Comparison of ENCODE assay signal across 18 cellular contexts in the genomic region with DNA sequence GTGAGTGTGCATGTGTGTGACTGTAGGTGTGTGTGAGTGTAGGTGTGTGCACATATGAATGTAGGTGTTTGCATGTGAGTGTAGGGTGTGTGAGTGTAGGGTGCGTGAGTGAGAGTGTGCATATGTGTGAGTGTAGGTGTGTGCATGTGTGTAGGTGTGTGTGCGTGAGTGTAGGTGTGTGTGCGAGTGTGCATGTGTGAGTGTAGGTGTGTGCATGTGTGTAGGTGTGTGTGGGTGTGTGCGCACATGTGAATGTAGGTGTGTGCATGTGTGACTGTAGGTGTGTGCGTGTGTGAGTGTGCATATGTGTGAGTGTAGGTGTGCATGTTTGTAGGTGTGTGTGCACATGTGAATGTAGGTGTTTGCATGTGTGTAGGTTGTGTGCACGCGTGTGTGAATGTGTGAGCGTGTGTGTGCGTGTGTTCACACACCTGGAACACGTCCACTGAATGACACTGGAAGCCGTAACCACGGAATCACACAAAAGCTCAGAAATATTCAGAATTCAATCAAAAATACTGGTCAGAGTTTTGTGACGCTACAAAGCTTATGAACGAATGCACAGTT. TPM values are rescaled to one million over a fixed set of nuclear protein-coding genes. Genes with fewer than 3 reads are reported as not detected.
A peak's percentile ranks its signal among the peaks of the same experiment; 100 is the strongest.
DNase-seq lines count a peak whose midpoint lies in the region; ATAC-seq, FAIRE-seq and TF ChIP-seq lines count a peak whose summit lies in the region.
"Had no signal": no experiment of that assay in that cellular context is flagged by ENCODE, and none has a peak within 500 bp of the region (broad histone marks: within the 10 kb centered on the region; RNA-seq: fewer than 3 reads in every experiment).

No MANE protein-coding gene starts in this region.

- no peaks in the 10 kb centered on the region for H4K20me1 ChIP-seq in DOHH2 (ENCODE audit: control insufficient read depth, insufficient read depth, low read depth, low read length)
- no peaks in the 10 kb centered on the region for H4K20me1 ChIP-seq in HepG2 (ENCODE audit: insufficient read depth, low read length)

- H3K4me2 ChIP-seq in DOHH2 (ENCODE audit: low read length) = peak overlapping the region; percentile 50
- H3K4me2 ChIP-seq in HepG2 (ENCODE audit: low read depth, low read length) = no peak overlapping the region
- H3K4me2 ChIP-seq: A549 had no signal

- FAIRE-seq in HepG2 (lab: Jason Lieb, UNC) = no peak
- FAIRE-seq: A549 had no signal

- no peaks in the 10 kb centered on the region for H3K27me3 Mint-ChIP-seq in progenitor cell of endocrine pancreas
- peaks cover 3% of the 10 kb centered on the region for H3K27me3 Mint-ChIP-seq in activated naive CD4-positive, alpha-beta T cell treated with anti-CD3 and anti-CD28 coated beads for 36 hours (ENCODE audit: low read depth)
- H3K27me3 Mint-ChIP-seq: CD4-positive, alpha-beta T cell had no signal

- H3K79me2 ChIP-seq in DOHH2 (ENCODE audit: control insufficient read depth, low read length) = no peaks in the 10 kb centered on the region
- no peaks in the 10 kb centered on the region for H3K79me2 ChIP-seq in HepG2 (ENCODE audit: insufficient read depth, low read length)

- H3K4me1 Mint-ChIP-seq in progenitor cell of endocrine pancreas (ENCODE audit: low read depth) = no peaks in the 10 kb centered on the region
- H3K4me1 Mint-ChIP-seq in activated naive CD4-positive, alpha-beta T cell treated with anti-CD3 and anti-CD28 coated beads for 36 hours (ENCODE audit: low read depth) = no peaks in the 10 kb centered on the region

- no peaks in the 10 kb centered on the region for H3K9me3 ChIP-seq in DOHH2 (ENCODE audit: control insufficient read depth, insufficient read depth, low read length)
- H3K9me3 ChIP-seq in HepG2 (ENCODE audit: low read length) = no peaks in the 10 kb centered on the region
- H3K9me3 ChIP-seq in left lung = no peaks in the 10 kb centered on the region
- H3K9me3 ChIP-seq: A549, HAP-1 had no signal

- TF ChIP-seq RAD21 in HepG2 (CRISPR knock-in tag; IDR thresholded peaks at IDR 0.05) = no peak

- H3K4me3 ChIP-seq in DOHH2 (ENCODE audit: low read length) (peak overlapping the region; percentile 9; the same call in 1 of the 2 replicates), HepG2 (replicated peaks in 1 of 3; ENCODE audit: insufficient read depth in 1 of 3, low read depth in 2 of 3, low read length in 3 of 3) (no peak overlapping the region), left lung (no peak overlapping the region)
- H3K4me3 ChIP-seq: A549, HAP-1 had no signal

- no TSS peak for BruUV-seq in HepG2 (replicated peaks; lab: Mats Ljungman, UMichigan)

- TF ChIP-seq CTCF in DOHH2 (IDR thresholded peaks at IDR 0.05; ENCODE audit: low read depth, low read length, poor library complexity, severe bottlenecking) (no peak), RWPE1 (conservative IDR thresholded peaks at IDR 0.05; ENCODE audit: low read depth) (no peak), HepG2 (CRISPR knock-in tag; IDR thresholded peaks at IDR 0.05) (no peak), progenitor cell of endocrine pancreas (IDR thresholded peaks at IDR 0.05; ENCODE audit: unreplicated experiment) (no peak), left lung (IDR thresholded peaks at IDR 0.05) (no peak), GM13977 (IDR thresholded peaks at IDR 0.05; ENCODE audit: extremely low read depth, insufficient read depth, missing control alignments) (no peak)

- TF ChIP-seq EP300 in HepG2 (IDR thresholded peaks at IDR 0.05; ENCODE audit: low read depth in 2 of 2, low read length in 2 of 2) (no peak), HepG2 (CRISPR knock-in tag; IDR thresholded peaks at IDR 0.05; ENCODE audit: borderline replicate concordance) (no peak)

- H3K9ac ChIP-seq in HepG2 (ENCODE audit: insufficient read depth, low read depth, low read length) = no peak overlapping the region

- CTCF ChIA-PET in RWPE1 (lab: Yijun Ruan, JAX) = no interaction called here
- CTCF ChIA-PET in HepG2 (lab: Yijun Ruan, JAX; ENCODE audit: low intra/inter-chr PET ratio, low total read pairs) = no interaction called here
- CTCF ChIA-PET in activated naive CD4-positive, alpha-beta T cell treated with anti-CD3 and anti-CD28 coated beads for 36 hours (lab: Charles Lee) = no interaction called here

- H3K27me3 ChIP-seq in DOHH2 (ENCODE audit: control insufficient read depth, low read length) (no peaks in the 10 kb centered on the region), HepG2 (ENCODE audit: control insufficient read depth in 1 of 2, insufficient read depth in 2 of 2, low read length in 2 of 2) (no peaks in the 10 kb centered on the region), left lung (no peaks in the 10 kb centered on the region)

- no peak for TF ChIP-seq POLR2A in HepG2 (IDR thresholded peaks at IDR 0.05; ENCODE audit: insufficient read depth in 1 of 2, low read depth in 2 of 2, low read length in 2 of 2)

- H2AFZ ChIP-seq in HepG2 (ENCODE audit: low read length) = no peak overlapping the region

- ATAC-seq in HepG2 (no peak), HG02588 (IDR thresholded peaks at IDR 0.05; ENCODE audit: unreplicated experiment) (no peak), left lung (no peak)
- ATAC-seq: A549 had no signal

- peaks cover 11% of the 10 kb centered on the region for H3K36me3 Mint-ChIP-seq in progenitor cell of endocrine pancreas (ENCODE audit: insufficient read depth)
- no peaks in the 10 kb centered on the region for H3K36me3 Mint-ChIP-seq in activated naive CD4-positive, alpha-beta T cell treated with anti-CD3 and anti-CD28 coated beads for 36 hours (ENCODE audit: low read depth)

- DNase-seq in RWPE1 (ENCODE audit: low spot score) (no peak), HepG2 (ENCODE audit: low spot score) (no peak), progenitor cell of endocrine pancreas (ENCODE audit: low spot score, unreplicated experiment) (no peak), left lung (no peak), GM13977 (ENCODE audit: low spot score) (no peak)
- DNase-seq in activated naive CD4-positive, alpha-beta T cell treated with anti-CD3 and anti-CD28 coated beads for 36 hours = no peak
- DNase-seq: Calu3; CD4-positive, alpha-beta T cell; DND-41; GF-D8; KG1; NCI-H1092; NCI-H2227 treated with DMSO at 0.1 percent for 48 hours; NCI-H524 treated with DMSO at 0.1 percent for 48 hours had no signal

- H3K27ac ChIP-seq in DOHH2 (ENCODE audit: low read depth, low read length) (no peak overlapping the region), RWPE1 (peak overlapping the region; percentile 70), HepG2 (ENCODE audit: extremely low read length, insufficient read depth, low read length) (no peak overlapping the region), left lung (no peak overlapping the region)
- H3K27ac ChIP-seq: A549 had no signal

- intact Hi-C loops in HepG2 (cut with micrococcal nuclease; ENCODE audit: unreplicated experiment) (no loop called here), left lung (cut with DNase I) (no loop called here)
- intact Hi-C loops in activated naive CD4-positive, alpha-beta T cell treated with anti-CD3 and anti-CD28 coated beads for 36 hours (cut with micrococcal nuclease) = no loop called here

- POLR2A ChIA-PET in RWPE1 (lab: Yijun Ruan, JAX; ENCODE audit: low non-redundant PET) (no interaction called here), HepG2 (lab: Yijun Ruan, JAX) (no interaction called here)

- no peaks in the 10 kb centered on the region for H3F3A ChIP-seq in DOHH2 (ENCODE audit: control insufficient read depth, insufficient read depth)

- in situ Hi-C loops in HepG2 (cut with HindIII; ENCODE audit: extremely low pct_ligation_motif_present, low pct_unique_long_range_greater_than_20kb) = no loop called here
- in situ Hi-C loops in GM13977 (cut with MboI; ENCODE audit: low pct_unique_long_range_greater_than_20kb, low sequenced_read_pairs, unreplicated experiment) = no loop called here

- H3K4me1 ChIP-seq in DOHH2 (ENCODE audit: control insufficient read depth, low read length) = peaks cover 27% of the 10 kb centered on the region
- H3K4me1 ChIP-seq in HepG2 (ENCODE audit: insufficient read depth, low read length) = peaks cover 11% of the 10 kb centered on the region
- no peaks in the 10 kb centered on the region for H3K4me1 ChIP-seq in left lung
- H3K4me1 ChIP-seq: A549, HAP-1 had no signal

- H3K36me3 ChIP-seq in DOHH2 (ENCODE audit: control insufficient read depth, low read length) = no peaks in the 10 kb centered on the region; the same call in 1 of the 2 replicates
- peaks cover 14 to 17% of the 10 kb centered on the region in 2 experiments; a peak in 4 of 5 replicates for H3K36me3 ChIP-seq in HepG2 (replicated peaks in 1 of 2; ENCODE audit: control insufficient read depth in 1 of 2, insufficient read depth in 2 of 2, low read length in 2 of 2)
- H3K36me3 ChIP-seq in left lung = peaks cover 0 to 19% of the 10 kb centered on the region in 2 donors

- H3K9me2 ChIP-seq in DOHH2 (replicated peaks; ENCODE audit: control insufficient read depth, low read length) = no peaks in the 10 kb centered on the region

- peak overlapping the region; percentile 23 for H3K27ac Mint-ChIP-seq in progenitor cell of endocrine pancreas
- no peak overlapping the region for H3K27ac Mint-ChIP-seq in activated naive CD4-positive, alpha-beta T cell treated with anti-CD3 and anti-CD28 coated beads for 36 hours
- H3K27ac Mint-ChIP-seq: CD4-positive, alpha-beta T cell had no signal

- H3K4me3 Mint-ChIP-seq in progenitor cell of endocrine pancreas (ENCODE audit: low read depth) = no peak overlapping the region
- no peak overlapping the region for H3K4me3 Mint-ChIP-seq in activated naive CD4-positive, alpha-beta T cell treated with anti-CD3 and anti-CD28 coated beads for 36 hours
- H3K4me3 Mint-ChIP-seq: CD4-positive, alpha-beta T cell had no signal

- no peaks in the 10 kb centered on the region for H3K9me3 Mint-ChIP-seq in progenitor cell of endocrine pancreas (ENCODE audit: low read depth)
- no peaks in the 10 kb centered on the region for H3K9me3 Mint-ChIP-seq in activated naive CD4-positive, alpha-beta T cell treated with anti-CD3 and anti-CD28 coated beads for 36 hours
- H3K9me3 Mint-ChIP-seq: CD4-positive, alpha-beta T cell had no signal

- WGBS in HepG2 (ENCODE audit: low lambda C conversion rate) = 96% methylated on average over 14 of the region's 14 CpGs

RNA-seq across cellular contexts. Expression of a gene that starts 30.6 kb away (rescaled TPM):
- 25.5 and 30.3 TPM in 2 replicates for total RNA-seq in HepG2 (2016; rRNA removed; fragmentation: Illumina TruSeq; extraction: Trizol)
- total RNA-seq in HepG2 (2016; cell fraction: cytosol; rRNA removed; fragmentation: Illumina TruSeq; extraction: Trizol; ENCODE audit: low read depth) = 4.8 and 5.8 TPM in 2 replicates
- 26.8 and 31.7 TPM in 2 replicates for total RNA-seq in HepG2 (2016; cell fraction: insoluble cytoplasmic fraction; rRNA removed; fragmentation: Illumina TruSeq; extraction: Trizol)
- total RNA-seq in HepG2 (2016; cell fraction: membrane; rRNA removed; fragmentation: Illumina TruSeq; extraction: Trizol) = 8.4 and 8.7 TPM in 2 replicates
- 17.8 and 20.7 TPM in 2 replicates for total RNA-seq in HepG2 (2016; cell fraction: nucleus; rRNA removed; fragmentation: Illumina TruSeq; extraction: Trizol)
- polyA plus RNA-seq in HepG2 (2011; rRNA removed) = 12.3 and 12.4 TPM in 2 replicates
- 16.1 and 17.4 TPM in 2 replicates for polyA plus RNA-seq in HepG2 (2011; cell fraction: cytosol; rRNA removed)
- 9.4 and 10.2 TPM in 2 replicates for polyA plus RNA-seq in HepG2 (2011; cell fraction: nucleus; rRNA removed)
- polyA plus RNA-seq in HepG2 (2012) = 12.8 and 14.9 TPM in 2 replicates
- polyA plus RNA-seq in HepG2 (2016; cell fraction: cytosol; fragmentation: Illumina TruSeq; extraction: Trizol; ENCODE audit: low read depth) = 3.0 and 3.1 TPM in 2 replicates
- polyA plus RNA-seq in HepG2 (2016; cell fraction: insoluble cytoplasmic fraction; fragmentation: Illumina TruSeq; extraction: Trizol; ENCODE audit: low read depth) = 25.8 and 28.8 TPM in 2 replicates
- polyA plus RNA-seq in HepG2 (2016; cell fraction: membrane; fragmentation: Illumina TruSeq; extraction: Trizol; ENCODE audit: low read depth) = 4.6 and 4.9 TPM in 2 replicates
- 13.4 and 15.4 TPM in 2 replicates for polyA plus RNA-seq in HepG2 (2016; cell fraction: nucleus; fragmentation: Illumina TruSeq; extraction: Trizol; ENCODE audit: insufficient read depth, low read depth)
- polyA minus RNA-seq in HepG2 (2011; rRNA and poly(A)+ RNA removed; ENCODE audit: low replicate concordance) = 12.6 and 16.7 TPM in 2 replicates
- polyA minus RNA-seq in HepG2 (2011; cell fraction: cytosol; rRNA and poly(A)+ RNA removed) = 6.9 and 10.1 TPM in 2 replicates
- polyA minus RNA-seq in HepG2 (2011; cell fraction: nucleus; rRNA and poly(A)+ RNA removed) = 28.8 and 34.7 TPM in 2 replicates
- 14.5 and 17.9 TPM in 2 replicates for total RNA-seq in progenitor cell of endocrine pancreas
- 10 to 100 TPM; 22.8 to 25.6 TPM for total RNA-seq in activated naive CD4-positive, alpha-beta T cell treated with anti-CD3 and anti-CD28 coated beads for 36 hours
- total RNA-seq in left lung = 10 to 100 TPM in 1 of 2 donors, 1 to 10 TPM in 1; 8.9 to 14.2 TPM

RNA-seq across cellular contexts. Expression of a gene that starts 30.6 kb away (rescaled TPM):
- total RNA-seq in HepG2 (2016; rRNA removed; fragmentation: Illumina TruSeq; extraction: Trizol) (87.8 and 112 TPM in 2 replicates), progenitor cell of endocrine pancreas (79.9 and 109 TPM in 2 replicates), left lung (10 to 100 TPM; 46.5 to 47.5 TPM)
- total RNA-seq in HepG2 (2016; cell fraction: cytosol; rRNA removed; fragmentation: Illumina TruSeq; extraction: Trizol; ENCODE audit: low read depth) = 9.8 and 11.3 TPM in 2 replicates
- 79.1 and 124 TPM in 2 replicates for total RNA-seq in HepG2 (2016; cell fraction: insoluble cytoplasmic fraction; rRNA removed; fragmentation: Illumina TruSeq; extraction: Trizol)
- 22.5 and 25.3 TPM in 2 replicates for total RNA-seq in HepG2 (2016; cell fraction: membrane; rRNA removed; fragmentation: Illumina TruSeq; extraction: Trizol)
- total RNA-seq in HepG2 (2016; cell fraction: nucleus; rRNA removed; fragmentation: Illumina TruSeq; extraction: Trizol) = 44.3 and 54.7 TPM in 2 replicates
- polyA plus RNA-seq in HepG2 (2011; rRNA removed) = 42.0 and 53.7 TPM in 2 replicates
- 29.7 and 47.5 TPM in 2 replicates for polyA plus RNA-seq in HepG2 (2011; cell fraction: cytosol; rRNA removed)
- polyA plus RNA-seq in HepG2 (2011; cell fraction: nucleus; rRNA removed) = 30.6 and 44.9 TPM in 2 replicates
- 56.4 and 101 TPM in 2 replicates for polyA plus RNA-seq in HepG2 (2012)
- 6.7 and 7.7 TPM in 2 replicates for polyA plus RNA-seq in HepG2 (2016; cell fraction: cytosol; fragmentation: Illumina TruSeq; extraction: Trizol; ENCODE audit: low read depth)
- 153 and 154 TPM in 2 replicates for polyA plus RNA-seq in HepG2 (2016; cell fraction: insoluble cytoplasmic fraction; fragmentation: Illumina TruSeq; extraction: Trizol; ENCODE audit: low read depth)
- 13.2 and 14.9 TPM in 2 replicates for polyA plus RNA-seq in HepG2 (2016; cell fraction: membrane; fragmentation: Illumina TruSeq; extraction: Trizol; ENCODE audit: low read depth)
- 86.8 and 90.1 TPM in 2 replicates for polyA plus RNA-seq in HepG2 (2016; cell fraction: nucleus; fragmentation: Illumina TruSeq; extraction: Trizol; ENCODE audit: insufficient read depth, low read depth)
- polyA minus RNA-seq in HepG2 (2011; rRNA and poly(A)+ RNA removed; ENCODE audit: low replicate concordance) = 13.1 and 20.3 TPM in 2 replicates
- 14.1 and 21.6 TPM in 2 replicates for polyA minus RNA-seq in HepG2 (2011; cell fraction: cytosol; rRNA and poly(A)+ RNA removed)
- 37.0 and 38.0 TPM in 2 replicates for polyA minus RNA-seq in HepG2 (2011; cell fraction: nucleus; rRNA and poly(A)+ RNA removed)
- 10 to 100 TPM; 61.1 to 63.7 TPM for total RNA-seq in activated naive CD4-positive, alpha-beta T cell treated with anti-CD3 and anti-CD28 coated beads for 36 hours
